In genomic region chr7:44646921-44647636, GRCh38 we compare ENCODE assay signal across 13 cellular contexts.
"Had no signal": no experiment of that assay in that cellular context is flagged by ENCODE, and none has a peak within 500 bp of the region (broad histone marks: within the 10 kb centered on the region; RNA-seq: fewer than 3 reads in every experiment).

No MANE protein-coding gene starts in this region.

- ATAC-seq: activated CD4-positive, alpha-beta T cell treated with anti-CD3 and anti-CD28 coated beads for 36 hours; esophagus mucosa; left colon had no signal

- H3K4me3 ChIP-seq: tibial nerve had no signal

- H3K9me3 Mint-ChIP-seq: activated naive CD4-positive, alpha-beta T cell treated with anti-CD3 and anti-CD28 coated beads, Interleukin-2, amount 50 U/mL, for 24 hours; nephron had no signal

- H3K27me3 ChIP-seq: tibial nerve had no signal

- DNase-seq: activated CD4-positive, alpha-beta T cell treated with anti-CD3 and anti-CD28 coated beads for 36 hours; amygdala; cerebellar nuclear complex; dermis blood vessel endothelial cell; glutamatergic neuron; left colon; mesendoderm; stimulated activated CD4-positive, alpha-beta T cell treated with anti-CD3 and anti-CD28 coated beads, Interleukin-4, amount 100 ng/mL, for 4 hours had no signal

- H3K27ac ChIP-seq: tibial nerve, VCaP had no signal

- H3K9me3 ChIP-seq: tibial nerve had no signal

- H3K36me3 Mint-ChIP-seq: activated naive CD4-positive, alpha-beta T cell treated with anti-CD3 and anti-CD28 coated beads, Interleukin-2, amount 50 U/mL, for 24 hours had no signal

- H3K4me1 Mint-ChIP-seq: activated naive CD4-positive, alpha-beta T cell treated with anti-CD3 and anti-CD28 coated beads, Interleukin-2, amount 50 U/mL, for 24 hours had no signal

- H3K27ac Mint-ChIP-seq: activated CD4-positive, alpha-beta T cell treated with anti-CD3 and anti-CD28 coated beads for 36 hours; activated naive CD4-positive, alpha-beta T cell treated with anti-CD3 and anti-CD28 coated beads, Interleukin-2, amount 50 U/mL, for 24 hours had no signal

- H3K4me3 Mint-ChIP-seq: activated CD4-positive, alpha-beta T cell treated with anti-CD3 and anti-CD28 coated beads for 36 hours; activated naive CD4-positive, alpha-beta T cell treated with anti-CD3 and anti-CD28 coated beads, Interleukin-2, amount 50 U/mL, for 24 hours; nephron had no signal

- H3K27me3 Mint-ChIP-seq: activated CD4-positive, alpha-beta T cell treated with anti-CD3 and anti-CD28 coated beads for 36 hours; activated naive CD4-positive, alpha-beta T cell treated with anti-CD3 and anti-CD28 coated beads, Interleukin-2, amount 50 U/mL, for 24 hours had no signal
